1 cellular context compared by ENCODE assay signal in genomic region chr2:30362468-30363081, GRCh38.
A peak's percentile ranks its signal among the peaks of the same experiment; 100 is the strongest.
TF ChIP-seq lines count a peak whose summit lies in the region.

No MANE protein-coding gene starts in this region.

TF ChIP-seq in SK-N-SH, 30 proteins besides CTCF, POLR2A, EP300 and RAD21 (continued from another document):
- TF ChIP-seq ZBTB33 (IDR thresholded peaks at IDR 0.05; ENCODE audit: borderline replicate concordance, low read depth), result no peak
- no peak for TF ChIP-seq USF1 (IDR thresholded peaks at IDR 0.05; ENCODE audit: borderline replicate concordance, low read depth)
- no peak; the same call in 1 of the 2 replicates for TF ChIP-seq JUND (IDR thresholded peaks at IDR 0.05)
- no peak for TF ChIP-seq TAF1 (IDR thresholded peaks at IDR 0.05; ENCODE audit: borderline replicate concordance, low read depth, low read length)
- TF ChIP-seq CHD2 (IDR thresholded peaks at IDR 0.05; ENCODE audit: low read length, partially characterized antibody), result no peak
- TF ChIP-seq RCOR1 (IDR thresholded peaks at IDR 0.05; ENCODE audit: low read length), result no peak
- no peak for TF ChIP-seq RXRA (IDR thresholded peaks at IDR 0.05; ENCODE audit: borderline replicate concordance, low read depth)
- peak; percentile 44; the same call in 1 of the 2 replicates for TF ChIP-seq GABPA (IDR thresholded peaks at IDR 0.05; ENCODE audit: low read depth)
- no peak for TF ChIP-seq SIN3A (IDR thresholded peaks at IDR 0.05; ENCODE audit: borderline replicate concordance, low read depth, low read length)
- TF ChIP-seq TCF12 (IDR thresholded peaks at IDR 0.05), result peak; percentile 23; the same call in 1 of the 2 replicates
- peak; percentile 53; the same call in 1 of the 2 replicates for TF ChIP-seq NFIC (IDR thresholded peaks at IDR 0.05; ENCODE audit: borderline replicate concordance)
- TF ChIP-seq MEF2A (IDR thresholded peaks at IDR 0.05; ENCODE audit: borderline replicate concordance, low read depth), result no peak
- no peak for TF ChIP-seq RFX5 (IDR thresholded peaks at IDR 0.05; ENCODE audit: low read length)
- TF ChIP-seq FOXJ3 (CRISPR knock-in tag; IDR thresholded peaks at IDR 0.05), result no peak
- no peak for TF ChIP-seq YY1 (IDR thresholded peaks at IDR 0.05; ENCODE audit: low read depth)
- no peak for TF ChIP-seq MXI1 (IDR thresholded peaks at IDR 0.05; ENCODE audit: low read depth, low read length)
- no peak for TF ChIP-seq NRF1 (IDR thresholded peaks at IDR 0.05; ENCODE audit: low read depth, low read length)
- no peak for TF ChIP-seq SMC3 (IDR thresholded peaks at IDR 0.05; ENCODE audit: low read depth, low read length)
- no peak for TF ChIP-seq MAX (IDR thresholded peaks at IDR 0.05; ENCODE audit: low read depth)
- TF ChIP-seq IRF3 (IDR thresholded peaks at IDR 0.05; ENCODE audit: low read depth, low read length), result no peak
- no peak for TF ChIP-seq POLR2AphosphoS5 (IDR thresholded peaks at IDR 0.05; ENCODE audit: low read depth, low read length)
